In the genomic region with DNA sequence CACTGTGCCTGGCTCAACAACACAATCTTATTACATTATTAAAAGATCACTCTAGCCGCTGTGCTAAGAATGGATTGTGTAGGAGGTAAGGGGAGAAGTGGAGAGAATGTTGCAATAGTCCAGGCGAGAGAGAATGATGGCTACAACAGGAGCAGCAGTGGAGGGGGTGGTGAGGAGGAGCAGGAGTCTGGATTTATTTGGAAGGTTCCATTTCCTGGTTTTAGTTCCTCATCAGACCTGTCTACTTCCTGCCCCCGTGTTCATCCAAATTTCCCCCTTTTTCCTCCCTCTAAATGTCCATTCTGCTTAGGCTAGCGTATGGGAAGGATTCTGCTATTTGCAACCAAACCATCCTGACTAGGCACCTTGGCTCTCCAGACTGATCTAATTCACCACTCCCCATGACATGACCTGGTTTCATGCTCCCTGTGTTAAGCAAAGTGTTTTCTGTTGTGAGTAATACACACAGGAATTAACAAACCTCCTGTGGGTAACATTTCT, we compare ENCODE assay signal across 1 cellular context.
TF ChIP-seq lines count a peak whose summit lies in the region.

No MANE protein-coding gene starts in this region.

TF ChIP-seq in GM12878, 131 proteins besides CTCF, POLR2A, EP300 and RAD21:
- TF ChIP-seq SPI1 (IDR thresholded peaks at IDR 0.05; ENCODE audit: borderline replicate concordance, insufficient read depth, low read depth, low read length): peak; percentile 24; the same call in 1 of the 2 replicates
- no peak for TF ChIP-seq SREBF1 (IDR thresholded peaks at IDR 0.05; ENCODE audit: low read length)
